Comparison of ENCODE assay signal across 1 cellular context in the genomic region with DNA sequence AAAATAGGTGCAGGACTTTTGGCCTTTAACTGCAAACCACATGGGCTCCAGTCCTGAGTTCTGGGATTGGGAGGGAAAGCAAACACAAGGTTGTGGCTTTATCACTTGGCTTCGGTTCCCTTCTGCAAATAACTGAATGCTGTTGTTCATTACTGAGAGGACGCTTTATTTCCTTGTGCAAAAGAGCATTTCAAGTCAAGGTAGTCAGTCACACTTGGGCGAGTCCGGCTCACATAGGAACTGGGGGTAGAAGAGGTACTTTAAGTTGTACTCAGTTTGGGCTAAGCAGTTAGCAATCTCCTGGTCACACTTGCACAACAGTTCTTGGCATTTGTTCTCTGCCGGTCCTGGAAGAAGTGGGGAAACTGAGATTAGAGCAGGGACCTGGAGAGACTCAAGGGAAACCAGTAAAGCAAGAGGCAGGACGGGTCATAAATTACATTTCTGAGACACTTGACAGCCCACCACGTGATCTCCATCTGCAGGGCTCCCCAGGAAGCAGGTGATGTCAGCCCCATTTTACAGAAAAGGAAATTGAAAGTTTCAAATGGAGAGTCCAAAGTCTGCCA.
TF ChIP-seq lines count a peak whose summit lies in the region.

No MANE protein-coding gene starts in this region.

TF ChIP-seq in GM12878, 131 proteins besides CTCF, POLR2A, EP300 and RAD21 (continued from another document):
- TF ChIP-seq, protein P1, sequence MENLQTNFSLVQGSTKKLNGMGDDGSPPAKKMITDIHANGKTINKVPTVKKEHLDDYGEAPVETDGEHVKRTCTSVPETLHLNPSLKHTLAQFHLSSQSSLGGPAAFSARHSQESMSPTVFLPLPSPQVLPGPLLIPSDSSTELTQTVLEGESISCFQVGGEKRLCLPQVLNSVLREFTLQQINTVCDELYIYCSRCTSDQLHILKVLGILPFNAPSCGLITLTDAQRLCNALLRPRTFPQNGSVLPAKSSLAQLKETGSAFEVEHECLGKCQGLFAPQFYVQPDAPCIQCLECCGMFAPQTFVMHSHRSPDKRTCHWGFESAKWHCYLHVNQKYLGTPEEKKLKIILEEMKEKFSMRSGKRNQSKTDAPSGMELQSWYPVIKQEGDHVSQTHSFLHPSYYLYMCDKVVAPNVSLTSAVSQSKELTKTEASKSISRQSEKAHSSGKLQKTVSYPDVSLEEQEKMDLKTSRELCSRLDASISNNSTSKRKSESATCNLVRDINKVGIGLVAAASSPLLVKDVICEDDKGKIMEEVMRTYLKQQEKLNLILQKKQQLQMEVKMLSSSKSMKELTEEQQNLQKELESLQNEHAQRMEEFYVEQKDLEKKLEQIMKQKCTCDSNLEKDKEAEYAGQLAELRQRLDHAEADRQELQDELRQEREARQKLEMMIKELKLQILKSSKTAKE (IDR thresholded peaks at IDR 0.05; ENCODE audit: low read depth, poor library complexity, severe bottlenecking) = no peak
- peak; percentile 32 for TF ChIP-seq MTA2 (IDR thresholded peaks at IDR 0.05; ENCODE audit: low read depth)
- TF ChIP-seq ZNF274 (IDR thresholded peaks at IDR 0.05; ENCODE audit: insufficient read depth, insufficient read length) = no peak
- no peak for TF ChIP-seq SRF (IDR thresholded peaks at IDR 0.05; ENCODE audit: low read depth in 2 of 2, low read length in 2 of 2)
- no peak for TF ChIP-seq TCF12 (IDR thresholded peaks at IDR 0.05; ENCODE audit: low read depth, low read length)
TF ChIP-seq in GM12878: peak in this region for 28.
